In the genomic region with DNA sequence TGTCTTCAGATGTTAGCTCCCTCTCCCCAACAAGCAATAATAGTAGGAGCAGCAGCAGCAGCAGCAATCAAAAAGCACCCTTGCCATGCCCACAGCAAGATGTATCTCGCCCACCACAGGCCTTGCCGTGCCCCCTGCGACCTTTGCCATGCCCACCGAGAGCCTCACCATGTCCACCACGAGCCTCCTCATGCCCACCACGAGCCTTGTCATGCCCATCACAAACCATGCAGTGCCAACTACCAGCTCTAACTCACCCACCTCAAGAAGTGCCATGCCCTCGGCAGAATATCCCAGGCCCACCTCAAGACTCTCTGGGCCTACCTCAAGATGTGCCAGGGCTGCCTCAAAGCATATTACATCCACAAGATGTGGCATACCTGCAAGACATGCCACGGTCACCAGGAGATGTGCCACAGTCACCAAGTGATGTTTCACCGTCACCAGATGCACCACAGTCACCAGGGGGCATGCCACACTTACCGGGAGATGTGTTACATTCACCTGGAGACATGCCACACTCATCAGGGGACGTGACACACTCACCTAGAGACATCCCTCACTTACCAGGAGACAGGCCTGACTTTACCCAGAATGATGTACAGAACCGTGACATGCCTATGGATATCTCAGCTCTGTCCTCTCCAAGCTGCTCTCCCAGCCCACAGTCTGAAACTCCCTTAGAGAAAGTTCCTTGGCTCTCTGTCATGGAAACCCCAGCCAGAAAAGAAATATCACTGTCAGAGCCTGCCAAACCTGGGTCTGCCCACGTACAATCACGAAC, we compare ENCODE assay signal across 7 cellular contexts. TPM values are rescaled to one million over a fixed set of nuclear protein-coding genes. Genes with fewer than 3 reads are reported as not detected.
A peak's percentile ranks its signal among the peaks of the same experiment; 100 is the strongest.
DNase-seq lines count a peak whose midpoint lies in the region; ATAC-seq, FAIRE-seq and TF ChIP-seq lines count a peak whose summit lies in the region.
"Not testable (repeated sequence)": the region's sequence is repeated elsewhere in the genome, so short reads cannot be mapped to it uniquely, and the experiment has no call there.

No MANE protein-coding gene starts in this region.

- not testable (repeated sequence) for H3K9me2 ChIP-seq in PC-3 (replicated peaks; ENCODE audit: low read length)

- intact Hi-C loops in PC-3 (cut with micrococcal nuclease); mammary epithelial cell (cut with micrococcal nuclease); endothelial cell of umbilical vein (cut with micrococcal nuclease); upper lobe of right lung (cut with DNase I): not testable (repeated sequence)

- not testable (repeated sequence) for TF ChIP-seq POLR2A in GM12891 (IDR thresholded peaks at IDR 0.05; ENCODE audit: low read depth, low read length); endothelial cell of umbilical vein (IDR thresholded peaks at IDR 0.05; ENCODE audit: low read depth, low read length)

- FAIRE-seq in GM12891 (lab: Jason Lieb, UNC) (peak; percentile 72), astrocyte (lab: Jason Lieb, UNC) (peak; percentile 59), endothelial cell of umbilical vein (lab: Jason Lieb, UNC) (peak; percentile 72)

- CTCF ChIA-PET in PC-3 (lab: Charles Lee); mammary epithelial cell (lab: Charles Lee; ENCODE audit: low non-redundant PET); endothelial cell of umbilical vein (lab: Charles Lee): not testable (repeated sequence)

- POLR2A ChIA-PET in PC-3 (lab: Charles Lee; ENCODE audit: unreplicated experiment); endothelial cell of umbilical vein (lab: Charles Lee): not testable (repeated sequence)

- H3K36me3 ChIP-seq in PC-3 (ENCODE audit: low read depth, low read length); astrocyte (ENCODE audit: insufficient read depth, low read length); mammary epithelial cell (ENCODE audit: insufficient read depth, low read length); endothelial cell of umbilical vein (ENCODE audit: control insufficient read depth in 2 of 2, extremely low read depth in 1 of 2, insufficient read depth in 2 of 2, low read length in 2 of 2); upper lobe of right lung: not testable (repeated sequence)

- H3K27me3 ChIP-seq in PC-3 (ENCODE audit: low read length); astrocyte (ENCODE audit: insufficient read depth, low read length); mammary epithelial cell (ENCODE audit: insufficient read depth, low read length); endothelial cell of umbilical vein (ENCODE audit: control insufficient read depth in 2 of 2, insufficient read depth in 2 of 2, low read length in 2 of 2); upper lobe of right lung: not testable (repeated sequence)

- BruUV-seq in PC-3 (replicated peaks; lab: Mats Ljungman, UMichigan), result TSS peak; percentile 10
- TSS peak; percentile 48 for BruUV-seq in mammary epithelial cell (replicated peaks; lab: Mats Ljungman, UMichigan)
- BruUV-seq in endothelial cell of umbilical vein (replicated peaks; lab: Mats Ljungman, UMichigan), result TSS peak; percentile 47

- not testable (repeated sequence) for H3K9me3 ChIP-seq in PC-3 (ENCODE audit: low read length); astrocyte (ENCODE audit: insufficient read depth, low read depth, low read length); mammary epithelial cell (replicated peaks; ENCODE audit: insufficient read depth, low read length); endothelial cell of umbilical vein (replicated peaks; ENCODE audit: control insufficient read depth, insufficient read depth, low read length); upper lobe of right lung

- H3K79me2 ChIP-seq in PC-3 (ENCODE audit: low read length); astrocyte (ENCODE audit: insufficient read depth, low read length); mammary epithelial cell (ENCODE audit: insufficient read depth, low read length); endothelial cell of umbilical vein (ENCODE audit: control insufficient read depth, insufficient read depth, low read length): not testable (repeated sequence)

- TF ChIP-seq CTCF in PC-3 (conservative IDR thresholded peaks at IDR 0.05; ENCODE audit: low read depth, low read length); astrocyte (IDR thresholded peaks at IDR 0.05; ENCODE audit: insufficient read depth, low read depth, low read length); mammary epithelial cell (conservative IDR thresholded peaks at IDR 0.05 in 1 of 2, IDR thresholded peaks at IDR 0.05 in 1 of 2; ENCODE audit: extremely low read depth in 1 of 2, insufficient read depth in 1 of 2, low read depth in 1 of 2, low read length in 2 of 2); endothelial cell of umbilical vein (IDR thresholded peaks at IDR 0.05; ENCODE audit: extremely low read depth in 1 of 2, insufficient read depth in 1 of 2, low read depth in 1 of 2, low read length in 2 of 2); nephron progenitor cell (IDR thresholded peaks at IDR 0.05); upper lobe of right lung (IDR thresholded peaks at IDR 0.05): not testable (repeated sequence)

- H3K27ac ChIP-seq in PC-3 (ENCODE audit: low read length); astrocyte (ENCODE audit: low read depth, low read length); mammary epithelial cell (ENCODE audit: insufficient read depth, low read depth, low read length); endothelial cell of umbilical vein (ENCODE audit: insufficient read depth, low read depth, low read length); upper lobe of right lung: not testable (repeated sequence)

- not testable (repeated sequence) for H3K4me1 ChIP-seq in PC-3 (ENCODE audit: insufficient read depth, low read length); astrocyte (ENCODE audit: insufficient read depth, low read length); mammary epithelial cell (ENCODE audit: insufficient read depth, low read length); endothelial cell of umbilical vein (ENCODE audit: control insufficient read depth, extremely low read depth, insufficient read depth, low read length); upper lobe of right lung

- ATAC-seq in PC-3, result not testable (repeated sequence)
- ATAC-seq in upper lobe of right lung, result peak; percentile 26

- not testable (repeated sequence) for DNase-seq in GM12891 (ENCODE audit: insufficient read length, low spot score); PC-3; astrocyte (ENCODE audit: low read depth); mammary epithelial cell; endothelial cell of umbilical vein (ENCODE audit: low read depth, low spot score); nephron progenitor cell; upper lobe of right lung

- H3K9ac ChIP-seq in PC-3 (ENCODE audit: low read length); astrocyte (ENCODE audit: low read length); mammary epithelial cell (ENCODE audit: insufficient read depth, low read length); endothelial cell of umbilical vein (replicated peaks; ENCODE audit: extremely low read depth, insufficient read depth, low read length): not testable (repeated sequence)

- not testable (repeated sequence) for H3K4me2 ChIP-seq in PC-3 (ENCODE audit: low read length); astrocyte (ENCODE audit: low read length); mammary epithelial cell (ENCODE audit: insufficient read depth, low read depth, low read length); endothelial cell of umbilical vein (ENCODE audit: insufficient read depth, low read length)

- H3K36me3 Mint-ChIP-seq in astrocyte (ENCODE audit: low read depth, unreplicated experiment), result not testable (repeated sequence)
- peaks cover 62% of the 10 kb centered on the region for H3K36me3 Mint-ChIP-seq in nephron progenitor cell (ENCODE audit: low read depth)

- in situ Hi-C loops in mammary epithelial cell (cut with MboI; ENCODE audit: low sequenced_read_pairs in 2 of 2), result not testable (repeated sequence)

- not testable (repeated sequence) for H3K4me3 ChIP-seq in PC-3 (ENCODE audit: low read length); astrocyte (ENCODE audit: insufficient read depth, low read depth, low read length); mammary epithelial cell (replicated peaks in 1 of 3; ENCODE audit: insufficient read depth in 1 of 3, low read depth in 2 of 3, low read length in 3 of 3); endothelial cell of umbilical vein (replicated peaks in 1 of 3; ENCODE audit: insufficient read depth in 1 of 3, low read depth in 1 of 3, low read length in 3 of 3); upper lobe of right lung

- dilution Hi-C loops in mammary epithelial cell (cut with HindIII; ENCODE audit: low sequenced_read_pairs); endothelial cell of umbilical vein (cut with MboI; ENCODE audit: extremely low pct_ligation_motif_present, low sequenced_read_pairs): not testable (repeated sequence)

- not testable (repeated sequence) for H3F3A ChIP-seq in PC-3 (ENCODE audit: low read length, unreplicated experiment)

- WGBS in mammary epithelial cell (ENCODE audit: low coverage, missing lambda C conversion rate), result 77% methylated on average over 14 of the region's 14 CpGs

- H2AFZ ChIP-seq in PC-3 (ENCODE audit: low read length); astrocyte (ENCODE audit: low read depth, low read length); mammary epithelial cell (ENCODE audit: low read depth, low read length); endothelial cell of umbilical vein (ENCODE audit: low read depth, low read length): not testable (repeated sequence)

- H3K9me1 ChIP-seq in endothelial cell of umbilical vein (replicated peaks; ENCODE audit: control insufficient read depth, extremely low read depth, insufficient read depth, low read length), result not testable (repeated sequence)

- not testable (repeated sequence) for H4K20me1 ChIP-seq in PC-3 (ENCODE audit: low read length); astrocyte (ENCODE audit: insufficient read depth, low read length); mammary epithelial cell (ENCODE audit: insufficient read depth, low read length); endothelial cell of umbilical vein (replicated peaks; ENCODE audit: control insufficient read depth, extremely low read depth, insufficient read depth, low read length)

- not testable (repeated sequence) for H3K4me1 Mint-ChIP-seq in astrocyte (ENCODE audit: low read depth, unreplicated experiment); nephron progenitor cell

- not testable (repeated sequence) for H3K27ac Mint-ChIP-seq in astrocyte (ENCODE audit: unreplicated experiment)
- H3K27ac Mint-ChIP-seq in nephron progenitor cell, result peak overlapping the region; percentile 33

- not testable (repeated sequence) for H3K4me3 Mint-ChIP-seq in astrocyte (ENCODE audit: unreplicated experiment); nephron progenitor cell

- H3K27me3 Mint-ChIP-seq in astrocyte (ENCODE audit: low read depth, unreplicated experiment); nephron progenitor cell (ENCODE audit: low read depth, poor library complexity): not testable (repeated sequence)

- not testable (repeated sequence) for H3K9me3 Mint-ChIP-seq in astrocyte (ENCODE audit: unreplicated experiment)
- H3K9me3 Mint-ChIP-seq in nephron progenitor cell, result peaks cover 21% of the 10 kb centered on the region

RNA-seq across cellular contexts. Expression of a gene that starts 52.0 kb away (rescaled TPM):
- 4.2 TPM for polyA plus RNA-seq in GM12891 (2012; ENCODE audit: low read depth, missing spikeins)
- total RNA-seq in PC-3 (2014; rRNA removed), result 7.5 and 15.4 TPM in 2 replicates
- 9.0 and 10.4 TPM in 2 replicates for total RNA-seq in astrocyte
- 10 to 100 TPM in 1 of 2 donors, 1 to 10 TPM in 1; 5.7 to 18.3 TPM for total RNA-seq in mammary epithelial cell
- polyA plus RNA-seq in mammary epithelial cell, result 13.3 TPM
- 29.9 TPM for polyA minus RNA-seq in mammary epithelial cell
- 16.2 and 16.4 TPM in 2 replicates for total RNA-seq in endothelial cell of umbilical vein
- 7.7 and 9.0 TPM in 2 replicates for polyA plus RNA-seq in endothelial cell of umbilical vein
- 10.4 TPM in 2 replicates for polyA plus RNA-seq in endothelial cell of umbilical vein (2011; cell fraction: cytosol; rRNA removed)
- 14.3 and 16.9 TPM in 2 replicates for polyA plus RNA-seq in endothelial cell of umbilical vein (2011; cell fraction: nucleus; rRNA removed)
- 8.9 and 10.4 TPM in 2 replicates for polyA plus RNA-seq in endothelial cell of umbilical vein (2012)
- polyA minus RNA-seq in endothelial cell of umbilical vein, result 9.3 and 19.1 TPM in 2 replicates
- polyA minus RNA-seq in endothelial cell of umbilical vein (2011; cell fraction: cytosol; rRNA and poly(A)+ RNA removed), result 3.7 TPM
- 19.5 and 20.1 TPM in 2 replicates for polyA minus RNA-seq in endothelial cell of umbilical vein (2011; cell fraction: nucleus; rRNA and poly(A)+ RNA removed)
- 17.6 TPM for total RNA-seq in upper lobe of right lung
